15 cellular contexts compared by ENCODE assay signal in genomic region chr18:41905786-41906527, GRCh38. TPM values are rescaled to one million over a fixed set of nuclear protein-coding genes. Genes with fewer than 3 reads are reported as not detected.
A peak's percentile ranks its signal among the peaks of the same experiment; 100 is the strongest.
DNase-seq lines count a peak whose midpoint lies in the region; ATAC-seq and TF ChIP-seq lines count a peak whose summit lies in the region.
"Had no signal": no experiment of that assay in that cellular context is flagged by ENCODE, and none has a peak within 500 bp of the region (broad histone marks: within the 10 kb centered on the region; RNA-seq: fewer than 3 reads in every experiment).

No MANE protein-coding gene starts in this region.

- intact Hi-C loops in activated CD4-positive, alpha-beta T cell treated with anti-CD3 and anti-CD28 coated beads for 36 hours (cut with DNase I, micrococcal nuclease), result loop anchor here in 1 of 2 experiments (1.0 kb wide), 1 partner anchor 41 kb away; no protein-coding TSS in a partner anchor
- intact Hi-C loops in naive thymus-derived CD4-positive, alpha-beta T cell (cut with micrococcal nuclease), result loop anchor here in 1 of 2 donors (2.0 kb wide), 1 partner anchor 971 kb away; no protein-coding TSS in a partner anchor

- peaks cover 12% of the 10 kb centered on the region for H3K4me1 Mint-ChIP-seq in activated CD4-positive, alpha-beta T cell treated with anti-CD3 and anti-CD28 coated beads for 36 hours
- peaks cover 23% of the 10 kb centered on the region for H3K4me1 Mint-ChIP-seq in HFFc6 (ENCODE audit: low read depth)
- H3K4me1 Mint-ChIP-seq in naive thymus-derived CD4-positive, alpha-beta T cell, result peaks cover 0 to 13% (median 8%) of the 10 kb centered on the region in 7 donors

- no peaks in the 10 kb centered on the region for H3K36me3 Mint-ChIP-seq in activated CD4-positive, alpha-beta T cell treated with anti-CD3 and anti-CD28 coated beads for 36 hours (ENCODE audit: low read depth)
- no peaks in the 10 kb centered on the region for H3K36me3 Mint-ChIP-seq in HFFc6 (ENCODE audit: low read depth)
- no peaks in the 10 kb centered on the region for H3K36me3 Mint-ChIP-seq in naive thymus-derived CD4-positive, alpha-beta T cell
- H3K36me3 Mint-ChIP-seq: WTC11 had no signal

- H3K27ac ChIP-seq in naive thymus-derived CD4-positive, alpha-beta T cell (ENCODE audit: low read depth, low read length), result no peak overlapping the region
- H3K27ac ChIP-seq in right atrium auricular region, result no peak overlapping the region
- H3K27ac ChIP-seq: stomach, uterus had no signal

- no peak overlapping the region for H3K27ac Mint-ChIP-seq in activated CD4-positive, alpha-beta T cell treated with anti-CD3 and anti-CD28 coated beads for 36 hours
- H3K27ac Mint-ChIP-seq in HFFc6, result no peak overlapping the region
- H3K27ac Mint-ChIP-seq in naive thymus-derived CD4-positive, alpha-beta T cell, result peak overlapping the region in 1 of 9 donors; percentile 47
- H3K27ac Mint-ChIP-seq: WTC11 had no signal

- no peak for TF ChIP-seq CTCF in HFFc6 (IDR thresholded peaks at IDR 0.05)
- TF ChIP-seq CTCF in right atrium auricular region (IDR thresholded peaks at IDR 0.05), result no peak

- no peak overlapping the region for H3K4me3 ChIP-seq in naive thymus-derived CD4-positive, alpha-beta T cell (ENCODE audit: low read length)
- no peak overlapping the region for H3K4me3 ChIP-seq in right atrium auricular region
- H3K4me3 ChIP-seq: stomach, uterus had no signal

- H3K9me3 Mint-ChIP-seq in activated CD4-positive, alpha-beta T cell treated with anti-CD3 and anti-CD28 coated beads for 36 hours (ENCODE audit: low read depth), result no peaks in the 10 kb centered on the region
- no peaks in the 10 kb centered on the region for H3K9me3 Mint-ChIP-seq in HFFc6
- H3K9me3 Mint-ChIP-seq in naive thymus-derived CD4-positive, alpha-beta T cell, result no peaks in the 10 kb centered on the region
- H3K9me3 Mint-ChIP-seq: WTC11 had no signal

- no peaks in the 10 kb centered on the region for H3K36me3 ChIP-seq in naive thymus-derived CD4-positive, alpha-beta T cell (ENCODE audit: control insufficient read depth in 2 of 3, insufficient read depth in 3 of 3, low read length in 3 of 3)
- H3K36me3 ChIP-seq in right atrium auricular region, result no peaks in the 10 kb centered on the region
- H3K36me3 ChIP-seq: stomach, uterus had no signal

- H3K27me3 Mint-ChIP-seq in activated CD4-positive, alpha-beta T cell treated with anti-CD3 and anti-CD28 coated beads for 36 hours, result no peaks in the 10 kb centered on the region
- no peaks in the 10 kb centered on the region for H3K27me3 Mint-ChIP-seq in HFFc6 (ENCODE audit: insufficient read depth)
- H3K27me3 Mint-ChIP-seq in naive thymus-derived CD4-positive, alpha-beta T cell, result peaks cover 0 to 6% (median 0%) of the 10 kb centered on the region in 5 donors

- POLR2A ChIA-PET in activated CD4-positive, alpha-beta T cell treated with anti-CD3 and anti-CD28 coated beads for 36 hours (lab: Charles Lee), result no interaction called here
- POLR2A ChIA-PET in naive thymus-derived CD4-positive, alpha-beta T cell (lab: Charles Lee), result no interaction called here

- no peak for DNase-seq in activated CD4-positive, alpha-beta T cell treated with anti-CD3 and anti-CD28 coated beads for 36 hours
- DNase-seq in activated CD4-positive, alpha-beta T cell treated with anti-CD3 and anti-CD28 coated beads, Interleukin-2, amount 50 U/mL, for 4 hours, result no peak
- DNase-seq in HFFc6 (peak; percentile 29), right atrium auricular region (ENCODE audit: low spot score) (no peak)
- peak in 1 of 9 donors; percentile 4 for DNase-seq in naive thymus-derived CD4-positive, alpha-beta T cell
- DNase-seq: cerebellar nuclear complex; NCI-H187; posterior cingulate gyrus; stimulated activated CD4-positive, alpha-beta T cell treated with anti-CD3 and anti-CD28 coated beads, Interleukin-12 subunit alpha, Interleukin-12 subunit beta, amount 100 ng/mL, for 4 hours; stomach; uterus had no signal

- CTCF ChIA-PET in activated CD4-positive, alpha-beta T cell treated with anti-CD3 and anti-CD28 coated beads for 36 hours (lab: Charles Lee), result interaction anchor here (0.5 to 0.6 kb wide), 2 partner anchors 9 to 26 kb away, joined by 3 read pairs; no protein-coding TSS in a partner anchor
- CTCF ChIA-PET in naive thymus-derived CD4-positive, alpha-beta T cell (lab: Charles Lee), result no interaction called here

- H3K9me3 ChIP-seq in naive thymus-derived CD4-positive, alpha-beta T cell (ENCODE audit: control insufficient read depth in 2 of 3, low read length in 3 of 3), result no peaks in the 10 kb centered on the region
- H3K9me3 ChIP-seq in right atrium auricular region, result no peaks in the 10 kb centered on the region
- H3K9me3 ChIP-seq: stomach, uterus had no signal

- H3K4me3 Mint-ChIP-seq in activated CD4-positive, alpha-beta T cell treated with anti-CD3 and anti-CD28 coated beads for 36 hours, result no peak overlapping the region
- H3K4me3 Mint-ChIP-seq in HFFc6, result peak overlapping the region; percentile 87
- H3K4me3 Mint-ChIP-seq in naive thymus-derived CD4-positive, alpha-beta T cell, result peak overlapping the region in 6 of 10 donors; percentile 26 to 72 (median 63)
- H3K4me3 Mint-ChIP-seq: WTC11 had no signal

- peaks cover 0 to 8% of the 10 kb centered on the region in 2 donors for H3K4me1 ChIP-seq in naive thymus-derived CD4-positive, alpha-beta T cell (ENCODE audit: control insufficient read depth in 2 of 2, insufficient read depth in 2 of 2, low read length in 2 of 2)
- no peaks in the 10 kb centered on the region for H3K4me1 ChIP-seq in right atrium auricular region
- H3K4me1 ChIP-seq: stomach, uterus had no signal

- H3K27me3 ChIP-seq in naive thymus-derived CD4-positive, alpha-beta T cell (ENCODE audit: control insufficient read depth in 2 of 2, insufficient read depth in 2 of 2, low read length in 2 of 2), result no peaks in the 10 kb centered on the region
- H3K27me3 ChIP-seq in right atrium auricular region, result no peaks in the 10 kb centered on the region
- H3K27me3 ChIP-seq: stomach, uterus had no signal

- peak; percentile 59 for ATAC-seq in activated CD4-positive, alpha-beta T cell treated with anti-CD3 and anti-CD28 coated beads for 36 hours
- ATAC-seq in SK-N-SH treated with all-trans-retinoic acid at 6 μM for 48 hours, result peak; percentile 66
- ATAC-seq in naive thymus-derived CD4-positive, alpha-beta T cell, result no peak
- ATAC-seq in HG02588 (IDR thresholded peaks at IDR 0.05; ENCODE audit: unreplicated experiment), result no peak
- no peak for ATAC-seq in HG03469 (IDR thresholded peaks at IDR 0.05; ENCODE audit: unreplicated experiment)

TF ChIP-seq in SK-N-SH treated with all-trans-retinoic acid at 6 μM for 48 hours, 23 proteins besides CTCF, POLR2A, EP300 and RAD21:
- TF ChIP-seq OSR1 (CRISPR knock-in tag; IDR thresholded peaks at IDR 0.05), result no peak
- no peak for TF ChIP-seq PATZ1 (CRISPR knock-in tag; IDR thresholded peaks at IDR 0.05; ENCODE audit: borderline replicate concordance)
- TF ChIP-seq CSRNP3 (CRISPR knock-in tag; IDR thresholded peaks at IDR 0.05), result no peak

RNA-seq across cellular contexts. Expression of gene PIK3C3, which starts 49.1 kb away (rescaled TPM):
- 10 to 100 TPM; 37.5 to 51.7 TPM for total RNA-seq in activated CD4-positive, alpha-beta T cell treated with anti-CD3 and anti-CD28 coated beads for 36 hours
- total RNA-seq in HFFc6 (2021; fragmentation: NEBNext Ultra II Directional; extraction: Animal tissue kit (Norgen Biotek cat#: 25700)), result 10 to 100 TPM; 38.3 to 61.7 (median 47.6) TPM
- 10 to 100 TPM; 47.4 to 76.9 (median 59.7) TPM for total RNA-seq in naive thymus-derived CD4-positive, alpha-beta T cell
- polyA plus RNA-seq in naive thymus-derived CD4-positive, alpha-beta T cell, result 10 to 100 TPM; 30.6 to 41.8 TPM
- 10 to 100 TPM; 17.9 to 32.2 TPM for total RNA-seq in right atrium auricular region

Comparison
In these comparisons a context has a peak if more than half of its experiments do, and no peak if none do; other contexts are left out.
1. ATAC-seq: peak in activated CD4-positive, alpha-beta T cell treated with anti-CD3 and anti-CD28 coated beads for 36 hours (single experiment) and SK-N-SH treated with all-trans-retinoic acid at 6 μM for 48 hours (single experiment); none in naive thymus-derived CD4-positive, alpha-beta T cell (single experiment), HG02588 (single experiment) and HG03469 (single experiment).